8 cellular contexts compared by ENCODE assay signal in genomic region chr7:100407285-100408180, GRCh38. TPM values are rescaled to one million over a fixed set of nuclear protein-coding genes. Genes with fewer than 3 reads are reported as not detected.
DNase-seq lines count a peak whose midpoint lies in the region; ATAC-seq and TF ChIP-seq lines count a peak whose summit lies in the region.

No MANE protein-coding gene starts in this region.

- peaks cover 24% of the 10 kb centered on the region for H3K27me3 Mint-ChIP-seq in activated T-helper 2 cell treated with anti-CD3 and anti-CD28 coated beads, Interferon-gamma antibody, Interleukin-2, Interleukin-4, amounts not matched to agents 10 μg/mL and 5 μg/mL and 100 μg/mL, durations not matched to agents 14 hours and 24 hours and 36 hours (ENCODE audit: low read depth)
- H3K27me3 Mint-ChIP-seq in glutamatergic neuron (ENCODE audit: unreplicated experiment): peaks cover 3% of the 10 kb centered on the region

- peak; percentile 72 for TF ChIP-seq CTCF in glutamatergic neuron (IDR thresholded peaks at IDR 0.05; ENCODE audit: partially characterized antibody, unreplicated experiment)
- peak; percentile 78 for TF ChIP-seq CTCF in retinal pigment epithelial cell (conservative IDR thresholded peaks at IDR 0.05; ENCODE audit: low read depth, low read length)

- H3K27ac Mint-ChIP-seq in activated T-helper 2 cell treated with anti-CD3 and anti-CD28 coated beads, Interferon-gamma antibody, Interleukin-2, Interleukin-4, amounts not matched to agents 10 μg/mL and 5 μg/mL and 100 μg/mL, durations not matched to agents 14 hours and 24 hours and 36 hours: no peak overlapping the region
- H3K27ac Mint-ChIP-seq in glutamatergic neuron (ENCODE audit: unreplicated experiment): no peak overlapping the region

- H3K4me1 Mint-ChIP-seq in activated T-helper 2 cell treated with anti-CD3 and anti-CD28 coated beads, Interferon-gamma antibody, Interleukin-2, Interleukin-4, amounts not matched to agents 10 μg/mL and 5 μg/mL and 100 μg/mL, durations not matched to agents 14 hours and 24 hours and 36 hours (ENCODE audit: low read depth): peaks cover 1% of the 10 kb centered on the region
- H3K4me1 Mint-ChIP-seq in glutamatergic neuron (ENCODE audit: low read depth, unreplicated experiment): peaks cover 1% of the 10 kb centered on the region

- ATAC-seq in HG03108 (IDR thresholded peaks at IDR 0.05; ENCODE audit: unreplicated experiment) (peak; percentile 51), GM19455 (IDR thresholded peaks at IDR 0.05; ENCODE audit: unreplicated experiment) (no peak)

- peak; percentile 59 for DNase-seq in NCI-H345 (lab: John Stamatoyannopoulos, UW)
- DNase-seq in NCI-H345 treated with DMSO at 0.1 percent for 48 hours (lab: John Stamatoyannopoulos, UW; ENCODE audit: unreplicated experiment): no peak
- DNase-seq in NOMO-1 treated with dmso at 0.1 percent for 144 hours (lab: John Stamatoyannopoulos, UW; ENCODE audit: unreplicated experiment): peak; percentile 71
- DNase-seq in activated T-helper 2 cell treated with anti-CD3 and anti-CD28 coated beads, Interferon-gamma antibody, Interleukin-2, Interleukin-4, amounts not matched to agents 10 μg/mL and 5 μg/mL and 100 μg/mL, durations not matched to agents 14 hours and 24 hours and 36 hours (ENCODE audit: low spot score): peak; percentile 20
- no peak for DNase-seq in glutamatergic neuron
- peak; percentile 30 for DNase-seq in retinal pigment epithelial cell (ENCODE audit: low read depth)

- H3K4me3 Mint-ChIP-seq in activated T-helper 2 cell treated with anti-CD3 and anti-CD28 coated beads, Interferon-gamma antibody, Interleukin-2, Interleukin-4, amounts not matched to agents 10 μg/mL and 5 μg/mL and 100 μg/mL, durations not matched to agents 14 hours and 24 hours and 36 hours (ENCODE audit: low read depth): no peak overlapping the region
- H3K4me3 Mint-ChIP-seq in glutamatergic neuron (ENCODE audit: unreplicated experiment): no peak overlapping the region

- intact Hi-C loops in activated T-helper 2 cell treated with anti-CD3 and anti-CD28 coated beads, Interferon-gamma antibody, Interleukin-2, Interleukin-4, amounts not matched to agents 10 μg/mL and 5 μg/mL and 100 μg/mL, durations not matched to agents 14 hours and 24 hours and 36 hours (cut with micrococcal nuclease): loop anchor here (2.0 kb wide), 1 partner anchor 275 kb away; no protein-coding TSS in a partner anchor

- no peak overlapping the region for H3K4me3 ChIP-seq in retinal pigment epithelial cell (ENCODE audit: low read length)

- no peaks in the 10 kb centered on the region for H3K36me3 Mint-ChIP-seq in activated T-helper 2 cell treated with anti-CD3 and anti-CD28 coated beads, Interferon-gamma antibody, Interleukin-2, Interleukin-4, amounts not matched to agents 10 μg/mL and 5 μg/mL and 100 μg/mL, durations not matched to agents 14 hours and 24 hours and 36 hours (ENCODE audit: low read depth)
- no peaks in the 10 kb centered on the region for H3K36me3 Mint-ChIP-seq in glutamatergic neuron (ENCODE audit: unreplicated experiment)

- H3K9me3 Mint-ChIP-seq in activated T-helper 2 cell treated with anti-CD3 and anti-CD28 coated beads, Interferon-gamma antibody, Interleukin-2, Interleukin-4, amounts not matched to agents 10 μg/mL and 5 μg/mL and 100 μg/mL, durations not matched to agents 14 hours and 24 hours and 36 hours: no peaks in the 10 kb centered on the region
- peaks cover 3% of the 10 kb centered on the region for H3K9me3 Mint-ChIP-seq in glutamatergic neuron (ENCODE audit: unreplicated experiment)

RNA-seq across cellular contexts. Expression of gene ZCWPW1, which starts 21.0 kb away (rescaled TPM):
- 1.1 and 3.5 TPM in 2 replicates for total RNA-seq in activated T-helper 2 cell treated with anti-CD3 and anti-CD28 coated beads, Interferon-gamma antibody, Interleukin-2, Interleukin-4, amounts not matched to agents 10 μg/mL and 5 μg/mL and 100 μg/mL, durations not matched to agents 14 hours and 24 hours and 36 hours
- total RNA-seq in glutamatergic neuron (ENCODE audit: unreplicated experiment): 1.8 TPM

RNA-seq across cellular contexts. Expression of gene MEPCE, which starts 22.1 kb away (rescaled TPM):
- total RNA-seq in activated T-helper 2 cell treated with anti-CD3 and anti-CD28 coated beads, Interferon-gamma antibody, Interleukin-2, Interleukin-4, amounts not matched to agents 10 μg/mL and 5 μg/mL and 100 μg/mL, durations not matched to agents 14 hours and 24 hours and 36 hours: 50.9 and 51.0 TPM in 2 replicates
- total RNA-seq in glutamatergic neuron (ENCODE audit: unreplicated experiment): 18.5 TPM

RNA-seq across cellular contexts. Expression of gene PPP1R35, which starts 28.8 kb away (rescaled TPM):
- total RNA-seq in activated T-helper 2 cell treated with anti-CD3 and anti-CD28 coated beads, Interferon-gamma antibody, Interleukin-2, Interleukin-4, amounts not matched to agents 10 μg/mL and 5 μg/mL and 100 μg/mL, durations not matched to agents 14 hours and 24 hours and 36 hours: 59.8 and 63.6 TPM in 2 replicates
- total RNA-seq in glutamatergic neuron (ENCODE audit: unreplicated experiment): 24.1 TPM

RNA-seq across cellular contexts. Expression of gene PILRA, which starts 34.2 kb away (rescaled TPM):
- total RNA-seq in activated T-helper 2 cell treated with anti-CD3 and anti-CD28 coated beads, Interferon-gamma antibody, Interleukin-2, Interleukin-4, amounts not matched to agents 10 μg/mL and 5 μg/mL and 100 μg/mL, durations not matched to agents 14 hours and 24 hours and 36 hours: 12.3 TPM in 2 replicates
- total RNA-seq in glutamatergic neuron (ENCODE audit: unreplicated experiment): 12.5 TPM

RNA-seq across cellular contexts. Expression of gene PILRB, which starts 49.6 kb away (rescaled TPM):
- total RNA-seq in activated T-helper 2 cell treated with anti-CD3 and anti-CD28 coated beads, Interferon-gamma antibody, Interleukin-2, Interleukin-4, amounts not matched to agents 10 μg/mL and 5 μg/mL and 100 μg/mL, durations not matched to agents 14 hours and 24 hours and 36 hours: 86.2 and 87.5 TPM in 2 replicates
- total RNA-seq in glutamatergic neuron (ENCODE audit: unreplicated experiment): 62.6 TPM

Comparison
In these comparisons a context has a peak if more than half of its experiments do, and no peak if none do; other contexts are left out.
1. DNase-seq: peak in NCI-H345 (single experiment), NOMO-1 treated with dmso at 0.1 percent for 144 hours (single experiment), activated T-helper 2 cell treated with anti-CD3 and anti-CD28 coated beads, Interferon-gamma antibody, Interleukin-2, Interleukin-4, amounts not matched to agents 10 μg/mL and 5 μg/mL and 100 μg/mL, durations not matched to agents 14 hours and 24 hours and 36 hours (single experiment) and retinal pigment epithelial cell (single experiment); none in NCI-H345 treated with DMSO at 0.1 percent for 48 hours (single experiment) and glutamatergic neuron (single experiment).